In the genomic region with DNA sequence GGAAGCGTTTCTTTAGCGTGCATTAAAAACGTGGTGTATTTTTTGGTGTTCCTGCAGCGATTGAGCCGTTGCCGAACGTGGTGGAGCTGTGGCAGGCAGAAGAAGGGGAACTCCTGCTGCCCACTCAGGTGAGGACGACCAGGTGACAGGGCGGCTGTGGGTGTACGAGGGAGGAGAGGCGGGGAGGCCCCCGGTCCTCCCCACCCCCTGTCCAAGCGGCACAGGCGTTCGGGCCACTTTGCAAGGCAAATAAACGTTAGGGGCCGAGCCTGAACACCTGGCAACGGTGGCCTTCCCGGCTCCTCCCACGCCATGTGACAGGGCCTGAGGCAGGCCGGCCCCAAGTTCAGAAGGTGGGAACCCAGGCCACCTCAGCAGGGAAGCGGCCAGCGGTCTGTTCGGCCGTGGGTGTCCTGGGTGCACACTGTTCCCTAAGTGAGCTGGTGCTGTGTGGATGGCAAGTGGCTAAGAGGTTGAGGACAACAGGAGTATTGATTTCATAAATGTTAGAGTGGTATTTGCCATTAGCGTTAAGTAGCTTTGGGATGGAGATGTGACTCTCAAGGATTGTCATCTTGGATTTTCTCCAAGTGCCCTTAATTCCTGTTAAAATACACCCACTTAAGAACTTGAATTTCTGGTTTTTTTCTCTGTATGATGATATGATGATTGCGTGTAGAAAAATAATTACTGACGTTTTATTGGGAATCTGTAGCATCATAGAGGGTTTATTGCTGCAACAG, we compare ENCODE assay signal across 8 cellular contexts. TPM values are rescaled to one million over a fixed set of nuclear protein-coding genes. Genes with fewer than 3 reads are reported as not detected.
DNase-seq lines count a peak whose midpoint lies in the region; ATAC-seq, FAIRE-seq and TF ChIP-seq lines count a peak whose summit lies in the region.

No MANE protein-coding gene starts in this region.

- FAIRE-seq in frontal cortex (lab: Jason Lieb, UNC): no peak

- peaks cover 49% of the 10 kb centered on the region for H3F3A ChIP-seq in DOHH2 (ENCODE audit: control insufficient read depth, insufficient read depth)

- H4K20me1 ChIP-seq in DOHH2 (ENCODE audit: control insufficient read depth, insufficient read depth, low read depth, low read length): peaks cover 32% of the 10 kb centered on the region

- H3K4me1 ChIP-seq in DOHH2 (ENCODE audit: control insufficient read depth, low read length): peaks cover 69% of the 10 kb centered on the region
- peaks cover 17% of the 10 kb centered on the region for H3K4me1 ChIP-seq in iPS-18a (ENCODE audit: control insufficient read depth, low read depth, low read length)

- DNase-seq in RPMI8226 (peak; percentile 84), astrocyte of the cerebellum (ENCODE audit: low read depth) (no peak), frontal cortex (ENCODE audit: low spot score in 2 of 2) (no peak)
- peak; percentile 66 for DNase-seq in stimulated activated CD4-positive, alpha-beta T cell treated with anti-CD3 and anti-CD28 coated beads, Interleukin-15, amount 100 ng/mL, for 24 hours

- peak overlapping the region; percentile 88 for H3K4me3 ChIP-seq in DOHH2 (ENCODE audit: low read length)
- peak overlapping the region; percentile 87 for H3K4me3 ChIP-seq in astrocyte of the cerebellum (ENCODE audit: low read depth, low read length)
- peak overlapping the region; percentile 85 for H3K4me3 ChIP-seq in iPS-18a (ENCODE audit: low read length)

- H3K9me3 ChIP-seq in DOHH2 (ENCODE audit: control insufficient read depth, insufficient read depth, low read length) (no peaks in the 10 kb centered on the region), iPS-18a (ENCODE audit: control insufficient read depth, low read depth, low read length) (no peaks in the 10 kb centered on the region)

- H3K4me2 ChIP-seq in DOHH2 (ENCODE audit: low read length): peak overlapping the region; percentile 78

- in situ Hi-C loops in astrocyte of the cerebellum (cut with HindIII; ENCODE audit: low sequenced_read_pairs): no loop called here

- peak overlapping the region; percentile 85 for H3K9ac ChIP-seq in iPS-18a (ENCODE audit: low read length)

- peak; percentile 52 for ATAC-seq in GM19467 (IDR thresholded peaks at IDR 0.05; ENCODE audit: unreplicated experiment)
- ATAC-seq in HG03521 (IDR thresholded peaks at IDR 0.05; ENCODE audit: unreplicated experiment): peak; percentile 51

- no peaks in the 10 kb centered on the region for H3K27me3 ChIP-seq in DOHH2 (ENCODE audit: control insufficient read depth, low read length)
- H3K27me3 ChIP-seq in iPS-18a (ENCODE audit: control insufficient read depth, insufficient read depth, low read length): peaks cover 13% of the 10 kb centered on the region

- TF ChIP-seq CTCF in DOHH2 (IDR thresholded peaks at IDR 0.05; ENCODE audit: low read depth, low read length, poor library complexity, severe bottlenecking): no peak
- TF ChIP-seq CTCF in astrocyte of the cerebellum (IDR thresholded peaks at IDR 0.05; ENCODE audit: low read depth, low read length, missing control alignments): no peak

- H3K79me2 ChIP-seq in DOHH2 (ENCODE audit: control insufficient read depth, low read length): peaks cover 64% of the 10 kb centered on the region

- peak overlapping the region; percentile 94 for H3K27ac ChIP-seq in DOHH2 (ENCODE audit: low read depth, low read length)
- no peak overlapping the region for H3K27ac ChIP-seq in iPS-18a (ENCODE audit: low read length)

- H3K9me2 ChIP-seq in DOHH2 (replicated peaks; ENCODE audit: control insufficient read depth, low read length): no peaks in the 10 kb centered on the region

- H3K36me3 ChIP-seq in DOHH2 (ENCODE audit: control insufficient read depth, low read length) (peaks cover 59% of the 10 kb centered on the region), iPS-18a (ENCODE audit: control insufficient read depth, low read depth, low read length) (peaks cover 3% of the 10 kb centered on the region)

RNA-seq across cellular contexts. Expression of gene TMEM131L, which starts 1.2 kb away (rescaled TPM):
- 42.4 TPM for total RNA-seq in frontal cortex

Comparison
In these comparisons a context has a peak if more than half of its experiments do, and no peak if none do; other contexts are left out.
1. DNase-seq: peak in RPMI8226 (single experiment) and stimulated activated CD4-positive, alpha-beta T cell treated with anti-CD3 and anti-CD28 coated beads, Interleukin-15, amount 100 ng/mL, for 24 hours (single experiment); none in astrocyte of the cerebellum (single experiment) and frontal cortex (0 of 2).
2. Peak in every context shown above with its lines, with median percentiles within 50 percentile points of each other: H3K4me3 ChIP-seq.